ENCODE assay signal across 13 cellular contexts in genomic region chr11:110529043-110529442, GRCh38.
DNase-seq lines count a peak whose midpoint lies in the region; ATAC-seq and TF ChIP-seq lines count a peak whose summit lies in the region.
"Had no signal": no experiment of that assay in that cellular context is flagged by ENCODE, and none has a peak within 500 bp of the region (broad histone marks: within the 10 kb centered on the region; RNA-seq: fewer than 3 reads in every experiment).

No MANE protein-coding gene starts in this region.

- no peaks in the 10 kb centered on the region for H4K20me1 ChIP-seq in HCT116 (ENCODE audit: insufficient read depth)

- no TSS peak for BruUV-seq in Caco-2 (replicated peaks; lab: Mats Ljungman, UMichigan)
- BruUV-seq in HCT116 (replicated peaks; lab: Mats Ljungman, UMichigan), result no TSS peak

- H3K79me2 ChIP-seq in HCT116 (ENCODE audit: insufficient read depth, low read length), result no peaks in the 10 kb centered on the region

- H3K27me3 Mint-ChIP-seq in Caco-2 (ENCODE audit: insufficient read depth, unreplicated experiment) (peaks cover 5% of the 10 kb centered on the region), WTC11 (ENCODE audit: low read depth) (no peaks in the 10 kb centered on the region)
- H3K27me3 Mint-ChIP-seq: activated CD4-positive, alpha-beta memory T cell treated with anti-CD3 and anti-CD28 coated beads, Interleukin-2, amount 10 ng/mL, durations not matched to agents 7 days and 5 days had no signal

- no peak overlapping the region for H2AFZ ChIP-seq in HCT116 (ENCODE audit: low read depth, low read length, poor library complexity, severe bottlenecking)

- peak; percentile 44 for TF ChIP-seq RAD21 in HCT116 (IDR thresholded peaks at IDR 0.05; ENCODE audit: low read depth)

- peaks cover 21% of the 10 kb centered on the region for H3K9me3 Mint-ChIP-seq in Caco-2 (ENCODE audit: unreplicated experiment)
- H3K9me3 Mint-ChIP-seq in WTC11, result peaks cover 31% of the 10 kb centered on the region

- no peak for TF ChIP-seq POLR2A in HCT116 (IDR thresholded peaks at IDR 0.05; ENCODE audit: borderline replicate concordance, extremely low read depth, insufficient read depth, insufficient read length)

- TF ChIP-seq CTCF in Caco-2 (IDR thresholded peaks at IDR 0.05; ENCODE audit: insufficient read depth in 1 of 2, low read depth in 1 of 2, low read length in 1 of 2, severe bottlenecking in 1 of 2, unreplicated experiment in 1 of 2), result peak; percentile 55 to 78
- peak; percentile 26 to 72 (median 69); a peak in 5 of 6 replicates for TF ChIP-seq CTCF in HCT116 (IDR thresholded peaks at IDR 0.05 in 2 of 3, conservative IDR thresholded peaks at IDR 0.05 in 1 of 3; ENCODE audit: borderline replicate concordance in 1 of 3, insufficient read depth in 1 of 3, low read depth in 2 of 3, low read length in 2 of 3)
- no peak for TF ChIP-seq CTCF in WTC11 (IDR thresholded peaks at IDR 0.05)

- H3K36me3 Mint-ChIP-seq in Caco-2 (ENCODE audit: insufficient read depth, unreplicated experiment), result no peaks in the 10 kb centered on the region
- H3K36me3 Mint-ChIP-seq in WTC11, result peaks cover 26% of the 10 kb centered on the region

- H3K4me1 Mint-ChIP-seq in Caco-2 (ENCODE audit: low read depth, unreplicated experiment), result no peaks in the 10 kb centered on the region
- no peaks in the 10 kb centered on the region for H3K4me1 Mint-ChIP-seq in WTC11

- H3K27ac ChIP-seq in HCT116 (ENCODE audit: low read depth, low read length), result no peak overlapping the region
- H3K27ac ChIP-seq: ascending aorta had no signal

- H3K9me2 ChIP-seq in HCT116 (ENCODE audit: insufficient read depth), result no peaks in the 10 kb centered on the region

- no peaks in the 10 kb centered on the region for H3K27me3 ChIP-seq in Caco-2 (replicated peaks; ENCODE audit: control insufficient read depth, insufficient read depth, low read length)
- H3K27me3 ChIP-seq in HCT116 (ENCODE audit: insufficient read depth, low read length), result no peaks in the 10 kb centered on the region
- H3K27me3 ChIP-seq: ascending aorta had no signal

- H3K36me3 ChIP-seq in Caco-2 (ENCODE audit: control insufficient read depth, insufficient read depth, low read length) (no peaks in the 10 kb centered on the region), HCT116 (ENCODE audit: control insufficient read depth in 1 of 2, insufficient read depth in 2 of 2, low read length in 2 of 2) (no peaks in the 10 kb centered on the region)
- H3K36me3 ChIP-seq: ascending aorta had no signal

- intact Hi-C loops in Caco-2 (cut with micrococcal nuclease; ENCODE audit: unreplicated experiment), result no loop called here
- intact Hi-C loops in HCT116 (cut with micrococcal nuclease), result no loop called here

- H3K9me3 ChIP-seq in Caco-2, result peaks cover 13% of the 10 kb centered on the region; the same call in 1 of the 2 replicates
- no peaks in the 10 kb centered on the region for H3K9me3 ChIP-seq in HCT116 (ENCODE audit: control insufficient read depth in 1 of 2, insufficient read depth in 1 of 2, low read depth in 1 of 2, low read length in 2 of 2)
- H3K9me3 ChIP-seq: ascending aorta had no signal

- RAD21 ChIA-PET in HCT116 (lab: Charles Lee; ENCODE audit: low non-redundant PET in 1 of 2, low total read pairs in 2 of 2, uncharacterized antibody in 2 of 2, unreplicated experiment in 2 of 2), result no interaction called here

- H3K9ac ChIP-seq in HCT116 (ENCODE audit: low read length), result no peak overlapping the region

- POLR2A ChIA-PET in Caco-2 (lab: Charles Lee), result no interaction called here
- POLR2A ChIA-PET in HCT116 (lab: Charles Lee), result no interaction called here
- POLR2A ChIA-PET in WTC11 (lab: Charles Lee), result no interaction called here

- H3K4me3 ChIP-seq in Caco-2 (ENCODE audit: low read depth, low read length) (no peak overlapping the region), HCT116 (replicated peaks in 1 of 2; ENCODE audit: low read depth in 1 of 2, low read length in 2 of 2) (no peak overlapping the region)
- H3K4me3 ChIP-seq: ascending aorta had no signal

- H3K4me1 ChIP-seq in Caco-2, result no peaks in the 10 kb centered on the region
- H3K4me1 ChIP-seq in HCT116 (ENCODE audit: control insufficient read depth in 1 of 2, insufficient read depth in 2 of 2, low read length in 2 of 2), result no peaks in the 10 kb centered on the region
- H3K4me1 ChIP-seq: ascending aorta had no signal

- ATAC-seq in HCT116 (peak; percentile 78), WTC11 (peak; percentile 74), left lobe of liver (peak; percentile 68), GM19397 (IDR thresholded peaks at IDR 0.05; ENCODE audit: unreplicated experiment) (no peak), HG02970 (IDR thresholded peaks at IDR 0.05; ENCODE audit: low FRiP score, unreplicated experiment) (no peak)

- CTCF ChIA-PET in Caco-2 (lab: Charles Lee), result interaction anchor here (0.5 kb wide), 1 partner anchor 327 kb away, joined by 3 read pairs; no protein-coding TSS in a partner anchor
- CTCF ChIA-PET in HCT116 (lab: Charles Lee), result no interaction called here
- CTCF ChIA-PET in WTC11 (lab: Charles Lee), result interaction anchor here (0.5 to 1.6 kb wide), 2 partner anchors 50 to 61 kb away, joined by 3 read pairs; no protein-coding TSS in a partner anchor

- H3K4me3 Mint-ChIP-seq in Caco-2 (ENCODE audit: unreplicated experiment), result no peak overlapping the region
- no peak overlapping the region for H3K4me3 Mint-ChIP-seq in WTC11
- H3K4me3 Mint-ChIP-seq: activated CD4-positive, alpha-beta memory T cell treated with anti-CD3 and anti-CD28 coated beads, Interleukin-2, amount 10 ng/mL, durations not matched to agents 7 days and 5 days had no signal

- H3K27ac Mint-ChIP-seq in Caco-2 (ENCODE audit: unreplicated experiment) (no peak overlapping the region), WTC11 (no peak overlapping the region)
- H3K27ac Mint-ChIP-seq: activated CD4-positive, alpha-beta memory T cell treated with anti-CD3 and anti-CD28 coated beads, Interleukin-2, amount 10 ng/mL, durations not matched to agents 7 days and 5 days had no signal

- DNase-seq in Caco-2 (peak in 1 of 2 experiments; percentile 52), HCT116 (ENCODE audit: low read depth, low spot score) (peak; percentile 27), WTC11 (ENCODE audit: low spot score) (peak; percentile 42), left lobe of liver (ENCODE audit: low spot score) (no peak), hypothalamus (lab: John Stamatoyannopoulos, UW) (no peak)
- no peak for DNase-seq in stimulated activated naive CD4-positive, alpha-beta T cell treated with Interleukin-2 at 50 U/mL for 16 hours (lab: John Stamatoyannopoulos, UW)
- DNase-seq: activated CD4-positive, alpha-beta memory T cell treated with anti-CD3 and anti-CD28 coated beads, Interleukin-2, amount 10 ng/mL, durations not matched to agents 7 days and 5 days; HCEC 1CT; NCI-H774; nucleus accumbens had no signal

- no peak overlapping the region for H3K4me2 ChIP-seq in HCT116 (ENCODE audit: low read length)

TF ChIP-seq in HCT116, 20 proteins besides CTCF, POLR2A, EP300 and RAD21 (continues in another document):
- no peak for TF ChIP-seq MAX (IDR thresholded peaks at IDR 0.05)
- no peak for TF ChIP-seq SIN3A (IDR thresholded peaks at IDR 0.05; ENCODE audit: low read depth)
- no peak for TF ChIP-seq SRF (IDR thresholded peaks at IDR 0.05; ENCODE audit: low read depth)
- TF ChIP-seq YY1 (IDR thresholded peaks at IDR 0.05; ENCODE audit: extremely low read depth, insufficient replicate concordance, low read depth, low read length), result no peak
- TF ChIP-seq CEBPB (IDR thresholded peaks at IDR 0.05; ENCODE audit: low read depth), result no peak
- TF ChIP-seq FOSL1 (IDR thresholded peaks at IDR 0.05; ENCODE audit: low read depth), result no peak
- no peak for TF ChIP-seq JUND (IDR thresholded peaks at IDR 0.05)
- no peak for TF ChIP-seq ELF1 (IDR thresholded peaks at IDR 0.05; ENCODE audit: borderline replicate concordance, low read depth)

TF ChIP-seq in WTC11, 78 proteins besides CTCF, POLR2A, EP300 and RAD21 (continues in another document):
- TF ChIP-seq PRRX2 (CRISPR knock-in tag; IDR thresholded peaks at IDR 0.05), result no peak
- TF ChIP-seq ARID4B (CRISPR knock-in tag; IDR thresholded peaks at IDR 0.05; ENCODE audit: borderline replicate concordance), result no peak
- no peak for TF ChIP-seq SMAD3 (CRISPR knock-in tag; IDR thresholded peaks at IDR 0.05; ENCODE audit: borderline replicate concordance)
- TF ChIP-seq MXD4 (CRISPR knock-in tag; IDR thresholded peaks at IDR 0.05; ENCODE audit: borderline replicate concordance), result no peak
- TF ChIP-seq TEAD4 (CRISPR knock-in tag; IDR thresholded peaks at IDR 0.05), result no peak

Comparison
In these comparisons a context has a peak if more than half of its experiments do, and no peak if none do; other contexts are left out.
1. DNase-seq: peak in HCT116 (single experiment) and WTC11 (single experiment); none in left lobe of liver (single experiment), hypothalamus (0 of 51) and stimulated activated naive CD4-positive, alpha-beta T cell treated with Interleukin-2 at 50 U/mL for 16 hours (single experiment).
2. ATAC-seq: peak in HCT116 (single experiment), WTC11 (single experiment) and left lobe of liver (single experiment); none in GM19397 (single experiment) and HG02970 (single experiment).